Comparison of ENCODE assay signal across 8 cellular contexts in genomic region chr7:149125189-149125863, GRCh38. TPM values are rescaled to one million over a fixed set of nuclear protein-coding genes. Genes with fewer than 3 reads are reported as not detected.
DNase-seq lines count a peak whose midpoint lies in the region; ATAC-seq and TF ChIP-seq lines count a peak whose summit lies in the region.

No MANE protein-coding gene starts in this region.

- H3K4me3 Mint-ChIP-seq in chondrocyte (ENCODE audit: unreplicated experiment) = peak overlapping the region; percentile 100

- H3K27ac Mint-ChIP-seq in chondrocyte (ENCODE audit: unreplicated experiment) = peak overlapping the region; percentile 100

- no peaks in the 10 kb centered on the region for H3K27me3 ChIP-seq in mucosa of stomach (ENCODE audit: control insufficient read depth, insufficient read depth, low read length)

- peaks cover 3% of the 10 kb centered on the region for H3K36me3 Mint-ChIP-seq in chondrocyte (ENCODE audit: low read depth)

- peaks cover 7% of the 10 kb centered on the region for H3K4me1 ChIP-seq in mucosa of stomach (ENCODE audit: control insufficient read depth, insufficient read depth, low read length)

- H3K27me3 Mint-ChIP-seq in chondrocyte (ENCODE audit: low read depth) = no peaks in the 10 kb centered on the region

- H3K36me3 ChIP-seq in mucosa of stomach (ENCODE audit: control insufficient read depth, insufficient read depth, low read length) = no peaks in the 10 kb centered on the region

- H3K9me3 ChIP-seq in mucosa of stomach (ENCODE audit: control insufficient read depth, low read length) = no peaks in the 10 kb centered on the region

- ATAC-seq in GM19395 (IDR thresholded peaks at IDR 0.05; ENCODE audit: unreplicated experiment) (peak; percentile 5), HG03565 (IDR thresholded peaks at IDR 0.05; ENCODE audit: unreplicated experiment) (no peak), GM18520 (IDR thresholded peaks at IDR 0.05; ENCODE audit: unreplicated experiment) (no peak), GM21619 (IDR thresholded peaks at IDR 0.05; ENCODE audit: unreplicated experiment) (no peak)

- DNase-seq in NAMALWA (ENCODE audit: low spot score) = peak; percentile 47
- no peak for DNase-seq in chondrocyte (ENCODE audit: low spot score)
- no peak for DNase-seq in activated CD4-positive, alpha-beta T cell treated with anti-CD3 and anti-CD28 coated beads for 4 hours

- H3K4me1 Mint-ChIP-seq in chondrocyte (ENCODE audit: low read depth) = peaks cover 23% of the 10 kb centered on the region

- H3K4me3 ChIP-seq in mucosa of stomach (ENCODE audit: low read length) = peak overlapping the region; percentile 88

- no peak for TF ChIP-seq CTCF in chondrocyte (IDR thresholded peaks at IDR 0.05)

- no peaks in the 10 kb centered on the region for H3K9me3 Mint-ChIP-seq in chondrocyte (ENCODE audit: low read depth)

- H3K9ac ChIP-seq in mucosa of stomach (ENCODE audit: low read length) = peak overlapping the region; percentile 99

RNA-seq across cellular contexts. Expression of gene ZNF425, which starts 0.8 kb away (rescaled TPM):
- 4.0 to 4.5 TPM (median 4.1 TPM) in 3 replicates for total RNA-seq in chondrocyte

RNA-seq across cellular contexts. Expression of gene ZNF398, which starts 21.9 kb away (rescaled TPM):
- 14.9 to 18.1 TPM (median 15.8 TPM) in 3 replicates for total RNA-seq in chondrocyte

RNA-seq across cellular contexts. Expression of gene ZNF786, which starts 34.8 kb away (rescaled TPM):
- 7.2 to 7.7 TPM (median 7.3 TPM) in 3 replicates for total RNA-seq in chondrocyte
